ENCODE assay signal across 15 cellular contexts in genomic region chr10:59033622-59034021, GRCh38.
"Had no signal": no experiment of that assay in that cellular context is flagged by ENCODE, and none has a peak within 500 bp of the region (broad histone marks: within the 10 kb centered on the region; RNA-seq: fewer than 3 reads in every experiment).

No MANE protein-coding gene starts in this region.

- DNase-seq: activated naive CD4-positive, alpha-beta T cell treated with anti-CD3 and anti-CD28 coated beads, Interleukin-2, amount 10 ng/mL, durations not matched to agents 7 days and 5 days; effector CD4-positive, alpha-beta T cell; gastrocnemius medialis; left ventricle myocardium inferior; naive thymus-derived CD8-positive, alpha-beta T cell; retina; stimulated activated CD4-positive, alpha-beta T cell treated with anti-CD3 and anti-CD28 coated beads, Interleukin-2, amount 100 ng/mL, for 48 hours; stimulated activated naive B cell treated with anti-CD40 and anti-IgM and Interleukin-4, amounts not matched to agents 10 μg/mL and 1 μg/mL and 100 μg/mL, for 72 hours; T-helper 9 cell; thyroid gland had no signal

- H3K9me3 ChIP-seq: gastrocnemius medialis, neutrophil, thyroid gland had no signal

- H3K27ac Mint-ChIP-seq: activated naive CD4-positive, alpha-beta T cell treated with anti-CD3 and anti-CD28 coated beads, Interleukin-2, amount 10 ng/mL, durations not matched to agents 7 days and 5 days; memory B cell; naive thymus-derived CD8-positive, alpha-beta T cell; stimulated activated naive B cell treated with anti-CD40 and anti-IgM and Interleukin-4, amounts not matched to agents 10 μg/mL and 1 μg/mL and 100 μg/mL, for 72 hours had no signal

- H3K27ac ChIP-seq: coronary artery, gastrocnemius medialis, left ventricle myocardium inferior, neutrophil, thyroid gland had no signal

- H3K36me3 ChIP-seq: gastrocnemius medialis, left ventricle myocardium inferior, neutrophil, thyroid gland had no signal

- H3K27me3 Mint-ChIP-seq: activated naive CD4-positive, alpha-beta T cell treated with anti-CD3 and anti-CD28 coated beads, Interleukin-2, amount 10 ng/mL, durations not matched to agents 7 days and 5 days; central memory CD8-positive, alpha-beta T cell; memory B cell; naive thymus-derived CD8-positive, alpha-beta T cell; stimulated activated naive B cell treated with anti-CD40 and anti-IgM and Interleukin-4, amounts not matched to agents 10 μg/mL and 1 μg/mL and 100 μg/mL, for 72 hours had no signal

- H3K4me3 ChIP-seq: coronary artery, gastrocnemius medialis, left ventricle myocardium inferior, thyroid gland had no signal

- ATAC-seq: activated CD4-positive, CD25-positive, alpha-beta regulatory T cell treated with anti-CD3 and anti-CD28 coated beads, Interleukin-2, amount 50 U/mL, for 24 hours; gastrocnemius medialis; naive thymus-derived CD8-positive, alpha-beta T cell; stimulated activated naive B cell treated with anti-CD40 and anti-IgM and Interleukin-4, amounts not matched to agents 10 μg/mL and 1 μg/mL and 100 μg/mL, for 72 hours had no signal

- H3K27me3 ChIP-seq: gastrocnemius medialis, neutrophil, thyroid gland had no signal

- H3K9me3 Mint-ChIP-seq: activated naive CD4-positive, alpha-beta T cell treated with anti-CD3 and anti-CD28 coated beads, Interleukin-2, amount 10 ng/mL, durations not matched to agents 7 days and 5 days; memory B cell; stimulated activated naive B cell treated with anti-CD40 and anti-IgM and Interleukin-4, amounts not matched to agents 10 μg/mL and 1 μg/mL and 100 μg/mL, for 72 hours had no signal

- H3K4me1 ChIP-seq: thyroid gland had no signal

- H3K36me3 Mint-ChIP-seq: activated naive CD4-positive, alpha-beta T cell treated with anti-CD3 and anti-CD28 coated beads, Interleukin-2, amount 10 ng/mL, durations not matched to agents 7 days and 5 days; memory B cell; stimulated activated naive B cell treated with anti-CD40 and anti-IgM and Interleukin-4, amounts not matched to agents 10 μg/mL and 1 μg/mL and 100 μg/mL, for 72 hours had no signal

- H3K4me1 Mint-ChIP-seq: activated naive CD4-positive, alpha-beta T cell treated with anti-CD3 and anti-CD28 coated beads, Interleukin-2, amount 10 ng/mL, durations not matched to agents 7 days and 5 days; central memory CD8-positive, alpha-beta T cell; memory B cell; naive thymus-derived CD8-positive, alpha-beta T cell; stimulated activated naive B cell treated with anti-CD40 and anti-IgM and Interleukin-4, amounts not matched to agents 10 μg/mL and 1 μg/mL and 100 μg/mL, for 72 hours had no signal

- H3K4me3 Mint-ChIP-seq: activated naive CD4-positive, alpha-beta T cell treated with anti-CD3 and anti-CD28 coated beads, Interleukin-2, amount 10 ng/mL, durations not matched to agents 7 days and 5 days; central memory CD8-positive, alpha-beta T cell; memory B cell; naive thymus-derived CD8-positive, alpha-beta T cell; stimulated activated naive B cell treated with anti-CD40 and anti-IgM and Interleukin-4, amounts not matched to agents 10 μg/mL and 1 μg/mL and 100 μg/mL, for 72 hours had no signal
